Comparison of ENCODE assay signal across 8 cellular contexts in the genomic region with DNA sequence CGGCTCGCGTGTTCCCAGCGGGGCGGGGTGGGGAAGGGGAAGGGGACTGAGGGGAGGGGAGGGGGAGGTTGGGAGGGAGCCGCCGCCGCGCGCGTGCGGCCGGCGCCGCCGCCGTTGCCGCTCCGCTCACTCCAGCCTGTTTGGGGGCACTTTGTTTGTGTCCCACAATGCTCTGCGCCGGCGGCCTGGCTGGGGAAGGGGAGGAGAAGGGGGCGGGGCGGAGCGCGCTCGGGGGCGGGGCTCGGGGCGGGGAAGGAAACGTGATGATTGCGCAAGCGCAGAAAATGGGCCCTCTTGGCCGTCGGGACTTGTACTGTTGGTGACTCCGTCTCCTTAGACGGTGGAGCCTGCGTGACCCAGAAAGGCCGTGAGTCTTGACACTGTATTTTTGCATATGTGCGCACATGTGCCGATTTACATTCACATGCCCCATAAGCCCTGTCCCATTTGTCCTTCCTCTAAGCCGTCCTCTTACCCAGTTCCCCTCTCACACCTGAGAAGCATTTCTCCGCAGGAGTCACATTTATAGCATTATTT. TPM values are rescaled to one million over a fixed set of nuclear protein-coding genes. Genes with fewer than 3 reads are reported as not detected.
DNase-seq lines count a peak whose midpoint lies in the region; TF ChIP-seq lines count a peak whose summit lies in the region.

A gene with protein sequence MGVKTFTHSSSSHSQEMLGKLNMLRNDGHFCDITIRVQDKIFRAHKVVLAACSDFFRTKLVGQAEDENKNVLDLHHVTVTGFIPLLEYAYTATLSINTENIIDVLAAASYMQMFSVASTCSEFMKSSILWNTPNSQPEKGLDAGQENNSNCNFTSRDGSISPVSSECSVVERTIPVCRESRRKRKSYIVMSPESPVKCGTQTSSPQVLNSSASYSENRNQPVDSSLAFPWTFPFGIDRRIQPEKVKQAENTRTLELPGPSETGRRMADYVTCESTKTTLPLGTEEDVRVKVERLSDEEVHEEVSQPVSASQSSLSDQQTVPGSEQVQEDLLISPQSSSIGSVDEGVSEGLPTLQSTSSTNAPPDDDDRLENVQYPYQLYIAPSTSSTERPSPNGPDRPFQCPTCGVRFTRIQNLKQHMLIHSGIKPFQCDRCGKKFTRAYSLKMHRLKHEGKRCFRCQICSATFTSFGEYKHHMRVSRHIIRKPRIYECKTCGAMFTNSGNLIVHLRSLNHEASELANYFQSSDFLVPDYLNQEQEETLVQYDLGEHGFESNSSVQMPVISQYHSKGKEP (minus strand): TSS at position 169 of the 537 bp plus-strand sequence. CDS start 53,044 bp downstream, outside the sequence.

- H3K9me3 ChIP-seq in ovary (no peaks in the 10 kb centered on the region), thymus (ENCODE audit: control insufficient read depth) (no peaks in the 10 kb centered on the region)

- H3K4me1 ChIP-seq in ovary (ENCODE audit: insufficient read depth) (peaks cover 2% of the 10 kb centered on the region), thymus (ENCODE audit: control insufficient read depth, insufficient read depth, low read length) (peaks cover 5% of the 10 kb centered on the region)

- peak within 1 kb of the TSS; percentile 80 for H3K4me3 ChIP-seq in HFF-Myc (replicated peaks; ENCODE audit: low read depth, low read length)
- peak within 1 kb of the TSS; percentile 50 for H3K4me3 ChIP-seq in ovary
- peak within 1 kb of the TSS; percentile 90 for H3K4me3 ChIP-seq in thymus (ENCODE audit: low read length)

- no peak for TF ChIP-seq POLR2A in ovary (IDR thresholded peaks at IDR 0.05)

- intact Hi-C loops in head of caudate nucleus (cut with DNase I) (loop anchor here (10.0 kb wide), 1 partner anchor 90 kb away; no protein-coding TSS in a partner anchor), ovary (cut with DNase I) (no loop called here)

- peak; percentile 68 for DNase-seq in GM04504 (ENCODE audit: low read depth)
- DNase-seq in HFF-Myc (ENCODE audit: extremely low read depth, low read depth), result peak; percentile 66
- DNase-seq in NCI-H1048 (lab: John Stamatoyannopoulos, UW), result peak; percentile 66
- DNase-seq in SKM-1 treated with dmso at 0.1 percent for 144 hours (lab: John Stamatoyannopoulos, UW; ENCODE audit: unreplicated experiment), result peak; percentile 81
- peak; percentile 90 to 99 (median 95) for DNase-seq in head of caudate nucleus
- DNase-seq in ovary, result peak; percentile 92 to 96 (median 93)

- peak within 1 kb of the TSS; percentile 96 for H3K4me3 Mint-ChIP-seq in activated naive CD8-positive, alpha-beta T cell

- no peaks in the 10 kb centered on the region for H3K27me3 Mint-ChIP-seq in activated naive CD8-positive, alpha-beta T cell

- peak within 1 kb of the TSS; percentile 97 for H3K27ac Mint-ChIP-seq in activated naive CD8-positive, alpha-beta T cell

- no peak for TF ChIP-seq CTCF in HFF-Myc (IDR thresholded peaks at IDR 0.05; ENCODE audit: low read depth, low read length, missing control alignments)
- no peak for TF ChIP-seq CTCF in ovary (IDR thresholded peaks at IDR 0.05)

- H3K27ac ChIP-seq in ovary (peak within 1 kb of the TSS; percentile 87 to 91), thymus (ENCODE audit: low read depth) (peak within 1 kb of the TSS; percentile 98)

- no peaks in the 10 kb centered on the region for H3K36me3 ChIP-seq in ovary
- no peaks in the 10 kb centered on the region for H3K36me3 ChIP-seq in thymus (ENCODE audit: control insufficient read depth, insufficient read depth)

- no peak for TF ChIP-seq EP300 in ovary (IDR thresholded peaks at IDR 0.05)

- H3K36me3 Mint-ChIP-seq in activated naive CD8-positive, alpha-beta T cell, result no peaks in the 10 kb centered on the region

- H3K27me3 ChIP-seq in ovary (no peaks in the 10 kb centered on the region), thymus (ENCODE audit: control insufficient read depth, insufficient read depth) (no peaks in the 10 kb centered on the region)

- 1 to 2% (median 2%) methylated on average over 37 to 43 of the region's 43 CpGs for WGBS in ovary, 3 donors
- under 1% methylated on average over 43 of the region's 43 CpGs for WGBS in thymus

- peaks cover 40% of the 10 kb centered on the region for H3K4me1 Mint-ChIP-seq in activated naive CD8-positive, alpha-beta T cell (ENCODE audit: low read depth)

- no peaks in the 10 kb centered on the region for H3K9me3 Mint-ChIP-seq in activated naive CD8-positive, alpha-beta T cell (ENCODE audit: low read depth)

RNA-seq across cellular contexts. Expression of the gene that starts here (rescaled TPM):
- total RNA-seq in ovary, result 10 to 100 TPM; 46.9 to 83.0 (median 60.4) TPM
- polyA plus RNA-seq in ovary, result 10 to 100 TPM; 19.1 to 22.8 TPM
- polyA plus RNA-seq in thymus, result 31.1 TPM

Comparison
In these comparisons a context has a peak if more than half of its experiments do, and no peak if none do; other contexts are left out.
1. Peak in every context shown above with its lines: DNase-seq, H3K4me3 ChIP-seq and H3K27ac ChIP-seq.